ENCODE assay signal across 16 cellular contexts in genomic region chr12:128639089-128639488, GRCh38.
DNase-seq lines count a peak whose midpoint lies in the region; ATAC-seq, FAIRE-seq and TF ChIP-seq lines count a peak whose summit lies in the region.
"Had no signal": no experiment of that assay in that cellular context is flagged by ENCODE, and none has a peak within 500 bp of the region (broad histone marks: within the 10 kb centered on the region; RNA-seq: fewer than 3 reads in every experiment).

No MANE protein-coding gene starts in this region.

- H2AK5ac ChIP-seq in H1 (ENCODE audit: low read depth, low read length), result no peak overlapping the region

- H4K20me1 ChIP-seq in HepG2 (ENCODE audit: insufficient read depth, low read length) (no peaks in the 10 kb centered on the region), OCI-LY3 (ENCODE audit: insufficient read depth, low read length) (no peaks in the 10 kb centered on the region), H1 (replicated peaks in 1 of 2; ENCODE audit: control insufficient read depth in 1 of 2, insufficient read depth in 2 of 2, low read length in 2 of 2) (peaks cover 0 to 5% of the 10 kb centered on the region in 2 experiments)
- H4K20me1 ChIP-seq: BLaER1 had no signal

- no TSS peak for BruUV-seq in HepG2 (replicated peaks; lab: Mats Ljungman, UMichigan)

- H4K5ac ChIP-seq in H1 (ENCODE audit: insufficient read length, low read depth, low read length), result no peak overlapping the region

- no peaks in the 10 kb centered on the region for H3K79me1 ChIP-seq in H1 (ENCODE audit: low read depth, low read length)

- H2BK5ac ChIP-seq in H1 (ENCODE audit: low read depth, low read length), result no peak overlapping the region

- no peak for TF ChIP-seq CTCF in HepG2 (CRISPR knock-in tag; IDR thresholded peaks at IDR 0.05)
- TF ChIP-seq CTCF in right lobe of liver (IDR thresholded peaks at IDR 0.05), result no peak
- no peak for TF ChIP-seq CTCF in OCI-LY3 (IDR thresholded peaks at IDR 0.05; ENCODE audit: low read depth, low read length)
- no peak for TF ChIP-seq CTCF in H1 (IDR thresholded peaks at IDR 0.05; ENCODE audit: control extremely low read depth in 1 of 3, insufficient read depth in 1 of 3, low read depth in 1 of 3, low read length in 3 of 3)

- H2AFZ ChIP-seq in HepG2 (ENCODE audit: low read length) (no peak overlapping the region), OCI-LY3 (ENCODE audit: low read depth, low read length) (no peak overlapping the region), H1 (ENCODE audit: low read length) (no peak overlapping the region)
- H2AFZ ChIP-seq: GM23248 had no signal

- H3K79me2 ChIP-seq in HepG2 (ENCODE audit: insufficient read depth, low read length) (no peaks in the 10 kb centered on the region), OCI-LY3 (ENCODE audit: low read length) (no peaks in the 10 kb centered on the region), H1 (ENCODE audit: control insufficient read depth in 1 of 2, insufficient read depth in 2 of 2, low read length in 2 of 2) (no peaks in the 10 kb centered on the region)

- CTCF ChIA-PET in HepG2 (lab: Yijun Ruan, JAX; ENCODE audit: low intra/inter-chr PET ratio, low total read pairs) (no interaction called here), H1 (lab: Charles Lee; ENCODE audit: partially characterized antibody) (no interaction called here)

- no peak overlapping the region for H2BK15ac ChIP-seq in H1 (ENCODE audit: low read length)

- H3K23me2 ChIP-seq in H1 (ENCODE audit: low read depth, low read length), result peaks cover 7% of the 10 kb centered on the region; the same call in 1 of the 2 replicates

- H2BK12ac ChIP-seq in H1 (ENCODE audit: low read depth, low read length), result no peak overlapping the region

- H3K56ac ChIP-seq in H1 (replicated peaks; ENCODE audit: insufficient read length, low read depth, low read length), result peak overlapping the region; percentile 82

- no peak overlapping the region for H4K8ac ChIP-seq in H1 (ENCODE audit: extremely low read depth, insufficient read depth, low read length)

- H3K27ac ChIP-seq in HepG2 (ENCODE audit: extremely low read length, insufficient read depth, low read length) (no peak overlapping the region), right lobe of liver (no peak overlapping the region), OCI-LY3 (ENCODE audit: low read length) (peak overlapping the region; percentile 97), H1 (ENCODE audit: low read depth, low read length) (no peak overlapping the region)
- H3K27ac ChIP-seq: 22Rv1, BLaER1, GM23248 had no signal

- H3K27me3 ChIP-seq in HepG2 (ENCODE audit: control insufficient read depth in 1 of 2, insufficient read depth in 2 of 2, low read length in 2 of 2) (peaks cover 1 to 5% of the 10 kb centered on the region in 2 experiments; a peak in 2 of 5 replicates), right lobe of liver (no peaks in the 10 kb centered on the region), OCI-LY3 (ENCODE audit: low read depth, low read length) (no peaks in the 10 kb centered on the region), H1 (replicated peaks in 1 of 4; ENCODE audit: control insufficient read depth in 3 of 4, extremely low read depth in 1 of 4, insufficient read depth in 3 of 4, low read length in 3 of 4) (no peaks in the 10 kb centered on the region)
- H3K27me3 ChIP-seq: BLaER1 had no signal

- peak; percentile 18 for FAIRE-seq in HepG2 (lab: Jason Lieb, UNC)
- no peak for FAIRE-seq in H1 (lab: Jason Lieb, UNC)
- no peak for FAIRE-seq in frontal cortex (lab: Jason Lieb, UNC)
- FAIRE-seq: H54 had no signal

- H2BK120ac ChIP-seq in H1 (replicated peaks; ENCODE audit: low read depth, low read length), result no peak overlapping the region

- no peak overlapping the region for H3K14ac ChIP-seq in H1 (ENCODE audit: insufficient read length)

- no peaks in the 10 kb centered on the region for H3K36me3 ChIP-seq in HepG2 (replicated peaks in 1 of 2; ENCODE audit: control insufficient read depth in 1 of 2, insufficient read depth in 2 of 2, low read length in 2 of 2)
- H3K36me3 ChIP-seq in right lobe of liver, result no peaks in the 10 kb centered on the region
- peaks cover 7% of the 10 kb centered on the region for H3K36me3 ChIP-seq in OCI-LY3 (replicated peaks; ENCODE audit: low read depth, low read length)
- H3K36me3 ChIP-seq in H1 (ENCODE audit: control insufficient read depth in 2 of 4, insufficient read depth in 4 of 4, low read length in 3 of 4), result no peaks in the 10 kb centered on the region
- H3K36me3 ChIP-seq: BLaER1 had no signal

- H4K91ac ChIP-seq in H1 (replicated peaks; ENCODE audit: insufficient read length, low read length), result no peak overlapping the region

- H3K23ac ChIP-seq in H1 (ENCODE audit: insufficient read length), result no peak overlapping the region

- ATAC-seq in HepG2, result no peak
- ATAC-seq in right lobe of liver, result no peak

- H3K4me3 ChIP-seq in HepG2 (replicated peaks in 1 of 3; ENCODE audit: insufficient read depth in 1 of 3, low read depth in 2 of 3, low read length in 3 of 3) (no peak overlapping the region), right lobe of liver (no peak overlapping the region), OCI-LY3 (ENCODE audit: low read length) (peak overlapping the region; percentile 34; the same call in 1 of the 2 replicates), H1 (ENCODE audit: extremely low read depth in 1 of 4, insufficient read depth in 2 of 4, low read depth in 3 of 4, low read length in 4 of 4) (no peak overlapping the region)
- H3K4me3 ChIP-seq: BLaER1, GM23248 had no signal

- TF ChIP-seq EP300 in HepG2 (IDR thresholded peaks at IDR 0.05; ENCODE audit: low read depth in 2 of 2, low read length in 2 of 2) (no peak), HepG2 (CRISPR knock-in tag; IDR thresholded peaks at IDR 0.05; ENCODE audit: borderline replicate concordance) (no peak), H1 (IDR thresholded peaks at IDR 0.05; ENCODE audit: borderline replicate concordance in 1 of 2, low read depth in 2 of 2, low read length in 2 of 2) (no peak)

- H3K4me2 ChIP-seq in HepG2 (ENCODE audit: low read depth, low read length) (no peak overlapping the region), OCI-LY3 (ENCODE audit: low read length) (peak overlapping the region; percentile 72), H1 (ENCODE audit: insufficient read depth in 1 of 2, low read depth in 2 of 2, low read length in 2 of 2) (no peak overlapping the region)
- H3K4me2 ChIP-seq: BLaER1 had no signal

- no peak overlapping the region for H2BK20ac ChIP-seq in H1 (ENCODE audit: low read length)

- TF ChIP-seq POLR2A in HepG2 (IDR thresholded peaks at IDR 0.05; ENCODE audit: insufficient read depth in 1 of 2, low read depth in 2 of 2, low read length in 2 of 2) (no peak), right lobe of liver (IDR thresholded peaks at IDR 0.05) (no peak), H1 (IDR thresholded peaks at IDR 0.05; ENCODE audit: control extremely low read depth in 1 of 2, low read depth in 2 of 2, low read length in 2 of 2) (no peak)

- no peak overlapping the region for H3K4ac ChIP-seq in H1 (replicated peaks; ENCODE audit: insufficient read length, low read depth, low read length)

- POLR2A ChIA-PET in HepG2 (lab: Yijun Ruan, JAX) (no interaction called here), H1 (lab: Charles Lee; ENCODE audit: partially characterized antibody) (no interaction called here)

- H3K18ac ChIP-seq in H1 (ENCODE audit: extremely low read depth, low read length), result no peak overlapping the region

- TF ChIP-seq RAD21 in HepG2 (CRISPR knock-in tag; IDR thresholded peaks at IDR 0.05) (no peak), H1 (IDR thresholded peaks at IDR 0.05 in 1 of 2, conservative IDR thresholded peaks at IDR 0.05 in 1 of 2; ENCODE audit: low read depth in 2 of 2, low read length in 2 of 2) (no peak)

- no peak for DNase-seq in HepG2 (ENCODE audit: low spot score)
- DNase-seq in right lobe of liver, result no peak
- no peak for DNase-seq in H1 (ENCODE audit: low read depth in 1 of 2, low spot score in 2 of 2)
- DNase-seq in frontal cortex (ENCODE audit: low spot score in 2 of 2), result no peak
- no peak for DNase-seq in SIG-M5 treated with dmso at 0.1 percent for 504 hours (lab: John Stamatoyannopoulos, UW; ENCODE audit: unreplicated experiment)
- DNase-seq in NCI-H2107 (lab: John Stamatoyannopoulos, UW), result no peak
- DNase-seq: CD4-positive, alpha-beta memory T cell; DMS79 treated with DMSO at 0.1 percent for 48 hours; GF-D8; GM23248; HCEC 1CT; HFFc6 had no signal

- H3K9me3 ChIP-seq in HepG2 (ENCODE audit: low read length) (no peaks in the 10 kb centered on the region), right lobe of liver (no peaks in the 10 kb centered on the region), OCI-LY3 (ENCODE audit: insufficient read depth, low read length) (0 out of 2 replicates have a peak, but pooled peaks cover 4% of the 10 kb centered on the region), H1 (ENCODE audit: insufficient read depth in 2 of 2, low read depth in 1 of 2, low read length in 1 of 2) (0 out of 4 replicates have a peak, but pooled peaks cover 0 to 2% of the 10 kb centered on the region in 2 experiments)
- H3K9me3 ChIP-seq: BLaER1 had no signal

- no peak overlapping the region for H3K9ac ChIP-seq in HepG2 (ENCODE audit: insufficient read depth, low read depth, low read length)
- peak overlapping the region; percentile 54; the same call in 1 of the 2 replicates for H3K9ac ChIP-seq in OCI-LY3 (ENCODE audit: low read length)
- no peak overlapping the region for H3K9ac ChIP-seq in H1 (replicated peaks in 1 of 4; ENCODE audit: extremely low read depth in 1 of 4, low read depth in 3 of 4, low read length in 3 of 4)
- H3K9ac ChIP-seq: BLaER1, GM23248 had no signal

- in situ Hi-C loops in HepG2 (cut with HindIII; ENCODE audit: extremely low pct_ligation_motif_present, low pct_unique_long_range_greater_than_20kb), result no loop called here

- H3K4me1 ChIP-seq in HepG2 (ENCODE audit: insufficient read depth, low read length) (no peaks in the 10 kb centered on the region), right lobe of liver (peaks cover 0 to 10% (median 0%) of the 10 kb centered on the region in 4 donors), OCI-LY3 (ENCODE audit: low read length) (peaks cover 79% of the 10 kb centered on the region), H1 (replicated peaks in 1 of 4; ENCODE audit: control insufficient read depth in 3 of 4, insufficient read depth in 4 of 4, low read length in 3 of 4) (0 out of 7 replicates have a peak, but pooled peaks cover 0 to 2% (median 0%) of the 10 kb centered on the region in 4 experiments)

- intact Hi-C loops in HepG2 (cut with micrococcal nuclease; ENCODE audit: unreplicated experiment) (no loop called here), right lobe of liver (cut with DNase I) (no loop called here)

TF ChIP-seq in HepG2, 621 proteins besides CTCF, POLR2A, EP300 and RAD21 (continues in another document):
- TF ChIP-seq FOXP1 (IDR thresholded peaks at IDR 0.05), result 0 out of 2 replicates have a peak, but pooled peaks have one; percentile 9
- TF ChIP-seq FOXP1 (CRISPR knock-in tag; IDR thresholded peaks at IDR 0.05), result no peak
- TF ChIP-seq ZKSCAN5 (CRISPR knock-in tag; IDR thresholded peaks at IDR 0.05), result no peak

TF ChIP-seq in H1, 55 proteins besides CTCF, POLR2A, EP300 and RAD21 (continues in another document):
- TF ChIP-seq POU5F1 (IDR thresholded peaks at IDR 0.05; ENCODE audit: low read depth, low read length) (no peak), ZNF274 (IDR thresholded peaks at IDR 0.05; ENCODE audit: borderline replicate concordance, extremely low read depth, low read length) (no peak), TCF12 (IDR thresholded peaks at IDR 0.05; ENCODE audit: low read depth, low read length) (no peak), BACH1 (IDR thresholded peaks at IDR 0.05; ENCODE audit: low read length) (no peak)
